In genomic region chr1:202009326-202010031, GRCh38 we compare ENCODE assay signal across 8 cellular contexts. TPM values are rescaled to one million over a fixed set of nuclear protein-coding genes. Genes with fewer than 3 reads are reported as not detected.
DNase-seq lines count a peak whose midpoint lies in the region; ATAC-seq, FAIRE-seq and TF ChIP-seq lines count a peak whose summit lies in the region.

No MANE protein-coding gene starts in this region.

- no peaks in the 10 kb centered on the region for H3K4me1 Mint-ChIP-seq in activated naive CD4-positive, alpha-beta T cell treated with anti-CD3 and anti-CD28 coated beads, Interleukin-2, amount 10 ng/mL, durations not matched to agents 7 days and 5 days
- peaks cover 32% of the 10 kb centered on the region for H3K4me1 Mint-ChIP-seq in type B pancreatic cell (ENCODE audit: unreplicated experiment)

- H3K9me3 ChIP-seq in MG63 (no peaks in the 10 kb centered on the region), pancreas (no peaks in the 10 kb centered on the region)

- CTCF ChIA-PET in activated naive CD4-positive, alpha-beta T cell treated with anti-CD3 and anti-CD28 coated beads, Interleukin-2, amount 10 ng/mL, durations not matched to agents 7 days and 5 days (lab: Charles Lee): interaction anchor here (0.8 to 2.8 kb wide), 11 partner anchors 8 to 127 kb away, joined by 3 to 16 read pairs (median 3); no protein-coding TSS in a partner anchor

- peaks cover 9% of the 10 kb centered on the region for H3K36me3 Mint-ChIP-seq in activated naive CD4-positive, alpha-beta T cell treated with anti-CD3 and anti-CD28 coated beads, Interleukin-2, amount 10 ng/mL, durations not matched to agents 7 days and 5 days
- H3K36me3 Mint-ChIP-seq in type B pancreatic cell: peaks cover 24% of the 10 kb centered on the region

- no peak overlapping the region for H3K4me3 Mint-ChIP-seq in activated naive CD4-positive, alpha-beta T cell treated with anti-CD3 and anti-CD28 coated beads, Interleukin-2, amount 10 ng/mL, durations not matched to agents 7 days and 5 days
- H3K4me3 Mint-ChIP-seq in type B pancreatic cell: peak overlapping the region; percentile 96

- H3K9me3 Mint-ChIP-seq in activated naive CD4-positive, alpha-beta T cell treated with anti-CD3 and anti-CD28 coated beads, Interleukin-2, amount 10 ng/mL, durations not matched to agents 7 days and 5 days: no peaks in the 10 kb centered on the region
- no peaks in the 10 kb centered on the region for H3K9me3 Mint-ChIP-seq in type B pancreatic cell

- H3K27ac Mint-ChIP-seq in activated naive CD4-positive, alpha-beta T cell treated with anti-CD3 and anti-CD28 coated beads, Interleukin-2, amount 10 ng/mL, durations not matched to agents 7 days and 5 days: no peak overlapping the region
- H3K27ac Mint-ChIP-seq in type B pancreatic cell: peak overlapping the region; percentile 100

- no peaks in the 10 kb centered on the region for H3K27me3 ChIP-seq in MG63
- no peaks in the 10 kb centered on the region for H3K27me3 ChIP-seq in pancreas

- ATAC-seq in pancreas: peak; percentile 61 to 72 (median 65)

- H3K27me3 Mint-ChIP-seq in activated naive CD4-positive, alpha-beta T cell treated with anti-CD3 and anti-CD28 coated beads, Interleukin-2, amount 10 ng/mL, durations not matched to agents 7 days and 5 days: no peaks in the 10 kb centered on the region
- peaks cover 3% of the 10 kb centered on the region for H3K27me3 Mint-ChIP-seq in type B pancreatic cell

- H3K4me1 ChIP-seq in pancreas: peaks cover 6 to 23% (median 12%) of the 10 kb centered on the region in 3 donors

- peak; percentile 98 for FAIRE-seq in GM19239 (lab: Jason Lieb, UNC)
- peak; percentile 26 for FAIRE-seq in pancreas (lab: Jason Lieb, UNC)

- H3K4me3 ChIP-seq in AG09309 (ENCODE audit: control insufficient read depth, low read depth, low read length) (no peak overlapping the region), MG63 (no peak overlapping the region), pancreas (peak overlapping the region in 2 of 4 donors; percentile 17 to 83)

- WGBS in pancreas, 2 donors: 6 to 10% methylated on average over 11 of the region's 11 CpGs

- intact Hi-C loops in pancreas (cut with DNase I): loop anchor here in 2 of 3 donors (5.0 to 10.0 kb wide), 2 partner anchors 98 to 105 kb away; no protein-coding TSS in a partner anchor

- peak overlapping the region; percentile 80 to 97 (median 88) for H3K27ac ChIP-seq in pancreas

- H3K36me3 ChIP-seq in MG63: peaks cover 8% of the 10 kb centered on the region
- peaks cover 0 to 30% (median 17%) of the 10 kb centered on the region in 3 donors for H3K36me3 ChIP-seq in pancreas

- TF ChIP-seq CTCF in AG09309 (IDR thresholded peaks at IDR 0.05; ENCODE audit: control insufficient read depth, insufficient read depth, low read depth, low read length, missing control alignments): peak; percentile 89
- TF ChIP-seq CTCF in pancreas (IDR thresholded peaks at IDR 0.05): peak; percentile 83 to 91 (median 86)
- TF ChIP-seq CTCF in type B pancreatic cell (conservative IDR thresholded peaks at IDR 0.05): peak; percentile 97

- DNase-seq in AG09309 (ENCODE audit: low read depth) (no peak), GM19239 (ENCODE audit: insufficient read length, low spot score) (peak; percentile 64), MG63 (peak; percentile 68), SHP77 treated with DMSO at 0.1 percent for 48 hours (lab: John Stamatoyannopoulos, UW) (peak; percentile 71), glomerular visceral epithelial cell (ENCODE audit: extremely low spot score) (peak; percentile 93), pancreas (peak; percentile 74 to 89 (median 80)), type B pancreatic cell (ENCODE audit: extremely low spot score, unreplicated experiment) (peak; percentile 82)
- peak; percentile 71 for DNase-seq in activated naive CD4-positive, alpha-beta T cell treated with anti-CD3 and anti-CD28 coated beads, Interleukin-2, amount 10 ng/mL, durations not matched to agents 7 days and 5 days

RNA-seq across cellular contexts. Expression of gene ELF3, which starts 0.9 kb away (rescaled TPM):
- total RNA-seq in MG63 (2014; rRNA removed; shearing (Covaris generic); ENCODE audit: low replicate concordance): not detected in 2 replicates
- total RNA-seq in pancreas (100 to 1,000 TPM in 5 of 6 donors, 10 to 100 TPM in 1; 99.3 to 278 (median 158) TPM), type B pancreatic cell (ENCODE audit: low replicate concordance) (237 and 498 TPM in 2 replicates)
- polyA plus RNA-seq in pancreas: 100 to 1,000 TPM; 284 to 447 TPM

RNA-seq across cellular contexts. Expression of gene RNPEP, which starts 27.0 kb away (rescaled TPM):
- total RNA-seq in MG63 (2014; rRNA removed; shearing (Covaris generic); ENCODE audit: low replicate concordance): 112 and 135 TPM in 2 replicates
- total RNA-seq in pancreas (10 to 100 TPM; 19.8 to 37.6 (median 26.5) TPM), type B pancreatic cell (ENCODE audit: low replicate concordance) (57.3 and 63.9 TPM in 2 replicates)
- polyA plus RNA-seq in pancreas: 10 to 100 TPM; 29.0 to 43.5 TPM

RNA-seq across cellular contexts. Expression of gene TIMM17A, which starts 54.2 kb away (rescaled TPM):
- total RNA-seq in MG63 (2014; rRNA removed; shearing (Covaris generic); ENCODE audit: low replicate concordance): 97.0 and 105 TPM in 2 replicates
- total RNA-seq in pancreas (10 to 100 TPM in 5 of 6 donors, 1 to 10 TPM in 1; 7.9 to 17.8 (median 17.1) TPM), type B pancreatic cell (ENCODE audit: low replicate concordance) (50.2 and 53.0 TPM in 2 replicates)
- 10 to 100 TPM; 18.1 to 28.2 TPM for polyA plus RNA-seq in pancreas

Comparison
In these comparisons a context has a peak if more than half of its experiments do, and no peak if none do; other contexts are left out.
1. RNA of gene ELF3, which starts 0.9 kb away (total RNA-seq): 237 to 498 TPM in type B pancreatic cell and 99.3 to 278 TPM in pancreas; not detected in MG63; every median in the first group is over 10 times any median in the second.
2. Peak in every context shown above with its lines, with median percentiles within 50 percentile points of each other: CTCF ChIP-seq.